Comparison of ENCODE assay signal across 8 cellular contexts in the genomic region with DNA sequence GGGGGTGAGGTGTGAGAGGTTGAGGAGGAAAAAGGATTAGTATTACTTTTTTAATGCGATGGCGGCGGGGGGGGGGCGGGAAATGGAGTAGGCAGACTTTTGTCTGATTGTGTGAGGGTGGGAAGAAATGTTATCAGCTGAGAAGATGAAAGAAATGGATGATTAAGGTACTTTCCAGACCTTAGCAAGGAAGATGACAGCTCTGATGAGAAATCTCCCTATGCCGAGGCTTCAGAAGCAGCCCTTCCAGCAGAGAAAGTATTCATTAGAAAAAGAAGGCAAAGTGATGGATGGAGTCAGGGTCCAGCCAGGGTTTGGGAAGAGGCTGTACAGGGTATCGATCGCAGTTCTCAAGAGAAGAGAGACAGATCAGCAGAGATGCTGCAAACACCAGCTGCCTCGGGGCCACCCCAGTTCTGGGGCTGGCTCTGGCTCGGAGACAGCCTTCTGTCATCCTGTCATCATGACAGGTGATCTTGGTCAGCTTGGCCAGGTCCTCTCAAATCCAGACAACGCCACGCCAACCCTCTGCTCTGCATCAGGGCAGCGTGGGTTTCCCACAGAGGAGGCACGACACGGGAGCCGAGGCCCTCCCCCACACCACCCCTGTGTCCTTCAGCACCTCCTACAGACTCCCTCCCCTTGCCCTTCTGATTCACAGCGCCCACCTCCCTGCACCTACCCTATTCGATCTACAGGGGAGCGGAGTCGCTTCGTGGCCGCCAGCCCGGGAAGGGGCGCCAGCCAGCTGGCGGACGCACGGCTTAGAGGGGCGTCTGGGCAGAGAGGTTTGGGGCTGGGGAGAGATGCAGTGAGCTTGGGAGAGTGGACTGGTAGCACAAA. TPM values are rescaled to one million over a fixed set of nuclear protein-coding genes. Genes with fewer than 3 reads are reported as not detected.
DNase-seq lines count a peak whose midpoint lies in the region; ATAC-seq and TF ChIP-seq lines count a peak whose summit lies in the region.

No MANE protein-coding gene starts in this region.

- H3K4me1 Mint-ChIP-seq in activated CD4-positive, alpha-beta T cell treated with anti-CD3 and anti-CD28 coated beads for 36 hours, result peaks cover 33% of the 10 kb centered on the region

- TF ChIP-seq CTCF in KMS-11 (conservative IDR thresholded peaks at IDR 0.05; ENCODE audit: low read depth, low read length), result no peak
- TF ChIP-seq CTCF in upper lobe of right lung (IDR thresholded peaks at IDR 0.05), result no peak

- peak overlapping the region; percentile 89 for H3K27ac Mint-ChIP-seq in activated CD4-positive, alpha-beta T cell treated with anti-CD3 and anti-CD28 coated beads for 36 hours

- no peaks in the 10 kb centered on the region for H4K20me1 ChIP-seq in KMS-11 (ENCODE audit: insufficient read depth)

- H3K9me3 Mint-ChIP-seq in activated CD4-positive, alpha-beta T cell treated with anti-CD3 and anti-CD28 coated beads for 36 hours (ENCODE audit: low read depth), result no peaks in the 10 kb centered on the region

- H3K9ac ChIP-seq in ES-I3 (ENCODE audit: low read depth, low read length) (peak overlapping the region; percentile 85; the same call in 1 of the 2 replicates), KMS-11 (no peak overlapping the region; the same call in 1 of the 2 replicates), endocrine pancreas (ENCODE audit: control insufficient read depth, insufficient read depth, low read length) (peak overlapping the region; percentile 65), muscle layer of colon (ENCODE audit: low read length) (peak overlapping the region; percentile 20)

- H3K4me1 ChIP-seq in ES-I3 (ENCODE audit: insufficient read depth, low read length) (peaks cover 3% of the 10 kb centered on the region; the same call in 1 of the 2 replicates), KMS-11 (ENCODE audit: low read depth, poor library complexity, severe bottlenecking) (peaks cover 22% of the 10 kb centered on the region), endocrine pancreas (ENCODE audit: control insufficient read depth, insufficient read depth, low read length) (no peaks in the 10 kb centered on the region), muscle layer of colon (ENCODE audit: insufficient read depth, low read length) (peaks cover 11% of the 10 kb centered on the region), upper lobe of right lung (peaks cover 4% of the 10 kb centered on the region)

- ATAC-seq in GM21619 (IDR thresholded peaks at IDR 0.05; ENCODE audit: unreplicated experiment) (peak; percentile 24), upper lobe of right lung (peak; percentile 12)
- peak; percentile 47 for ATAC-seq in activated CD4-positive, alpha-beta T cell treated with anti-CD3 and anti-CD28 coated beads for 36 hours

- H3K4me3 ChIP-seq in KMS-11 (IDR thresholded peaks at IDR 0.05; ENCODE audit: insufficient read depth, low read depth, low read length), result no peak overlapping the region
- peak overlapping the region; percentile 44 for H3K4me3 ChIP-seq in endocrine pancreas (ENCODE audit: control insufficient read depth, insufficient read depth, low read length)
- H3K4me3 ChIP-seq in muscle layer of colon (ENCODE audit: low read depth in 1 of 2, low read length in 2 of 2), result peak overlapping the region; percentile 38 to 84
- peak overlapping the region; percentile 58 for H3K4me3 ChIP-seq in upper lobe of right lung

- POLR2A ChIA-PET in activated CD4-positive, alpha-beta T cell treated with anti-CD3 and anti-CD28 coated beads for 36 hours (lab: Charles Lee), result interaction anchor here (0.7 to 1.7 kb wide), 5 partner anchors 10 to 200 kb away, joined by 3 to 8 read pairs (median 3); a partner anchor contains a TSS

- peaks cover 9% of the 10 kb centered on the region; the same call in 1 of the 2 replicates for H3K79me2 ChIP-seq in KMS-11 (ENCODE audit: insufficient read depth, low read depth)

- no peaks in the 10 kb centered on the region for H3K9me3 ChIP-seq in ES-I3 (ENCODE audit: control insufficient read depth, insufficient read depth, low read length)
- H3K9me3 ChIP-seq in endocrine pancreas (ENCODE audit: control insufficient read depth, low read length), result no peaks in the 10 kb centered on the region
- no peaks in the 10 kb centered on the region for H3K9me3 ChIP-seq in muscle layer of colon (ENCODE audit: low read length)
- no peaks in the 10 kb centered on the region for H3K9me3 ChIP-seq in upper lobe of right lung

- H3K4me2 ChIP-seq in KMS-11, result peak overlapping the region; percentile 100

- intact Hi-C loops in activated CD4-positive, alpha-beta T cell treated with anti-CD3 and anti-CD28 coated beads for 36 hours (cut with DNase I, micrococcal nuclease), result loop anchor here (1.0 to 5.0 kb wide), 12 partner anchors 11 to 856 kb away; a partner anchor contains a TSS
- intact Hi-C loops in upper lobe of right lung (cut with DNase I), result no loop called here

- peaks cover 2% of the 10 kb centered on the region for H3K27me3 Mint-ChIP-seq in activated CD4-positive, alpha-beta T cell treated with anti-CD3 and anti-CD28 coated beads for 36 hours

- no peaks in the 10 kb centered on the region for H3K36me3 ChIP-seq in ES-I3 (ENCODE audit: insufficient read depth, low read length)
- no peaks in the 10 kb centered on the region for H3K36me3 ChIP-seq in KMS-11 (ENCODE audit: insufficient read depth)
- no peaks in the 10 kb centered on the region for H3K36me3 ChIP-seq in endocrine pancreas (ENCODE audit: control insufficient read depth, insufficient read depth, low read length)
- peaks cover 5% of the 10 kb centered on the region for H3K36me3 ChIP-seq in muscle layer of colon (ENCODE audit: insufficient read depth, low read length)
- H3K36me3 ChIP-seq in upper lobe of right lung, result no peaks in the 10 kb centered on the region

- H3K27me3 ChIP-seq in KMS-11 (ENCODE audit: insufficient read depth, low read depth), result peaks cover 29% of the 10 kb centered on the region; the same call in 1 of the 2 replicates
- H3K27me3 ChIP-seq in endocrine pancreas (ENCODE audit: control insufficient read depth, insufficient read depth, low read length), result no peaks in the 10 kb centered on the region
- H3K27me3 ChIP-seq in muscle layer of colon (ENCODE audit: control insufficient read depth in 1 of 2, insufficient read depth in 2 of 2, low read length in 2 of 2), result no peaks in the 10 kb centered on the region
- H3K27me3 ChIP-seq in upper lobe of right lung, result no peaks in the 10 kb centered on the region

- H3K27ac ChIP-seq in KMS-11, result no peak overlapping the region
- peak overlapping the region; percentile 61 for H3K27ac ChIP-seq in muscle layer of colon (ENCODE audit: low read depth, low read length)
- peak overlapping the region; percentile 43 for H3K27ac ChIP-seq in upper lobe of right lung

- peaks cover 9% of the 10 kb centered on the region for H3K36me3 Mint-ChIP-seq in activated CD4-positive, alpha-beta T cell treated with anti-CD3 and anti-CD28 coated beads for 36 hours (ENCODE audit: low read depth)

- DNase-seq in activated CD4-positive, alpha-beta T cell treated with anti-CD3 and anti-CD28 coated beads for 36 hours, result peak; percentile 60
- DNase-seq in upper lobe of right lung (peak; percentile 70), dedifferentiated amniotic fluid mesenchymal stem cell (ENCODE audit: extremely low spot score) (no peak)

- H3K4me3 Mint-ChIP-seq in activated CD4-positive, alpha-beta T cell treated with anti-CD3 and anti-CD28 coated beads for 36 hours, result peak overlapping the region; percentile 88

- CTCF ChIA-PET in activated CD4-positive, alpha-beta T cell treated with anti-CD3 and anti-CD28 coated beads for 36 hours (lab: Charles Lee), result interaction anchor here (0.5 to 2.9 kb wide), 19 partner anchors 8 to 1299 kb away, joined by 3 to 26 read pairs (median 4); a partner anchor contains a TSS

- H2AFZ ChIP-seq in KMS-11 (ENCODE audit: low read depth), result peak overlapping the region; percentile 99

RNA-seq across cellular contexts. Expression of a gene that starts 0.7 kb away (rescaled TPM):
- 10 to 100 TPM; 11.7 to 13.0 TPM for total RNA-seq in activated CD4-positive, alpha-beta T cell treated with anti-CD3 and anti-CD28 coated beads for 36 hours
- 4.6 TPM for total RNA-seq in upper lobe of right lung

RNA-seq across cellular contexts. Expression of a gene that starts 10.9 kb away (rescaled TPM):
- total RNA-seq in activated CD4-positive, alpha-beta T cell treated with anti-CD3 and anti-CD28 coated beads for 36 hours, result 1 to 10 TPM; 7.1 to 8.7 TPM
- total RNA-seq in upper lobe of right lung, result 13.1 TPM

RNA-seq across cellular contexts. Expression of a gene that starts 16.7 kb away (rescaled TPM):
- total RNA-seq in activated CD4-positive, alpha-beta T cell treated with anti-CD3 and anti-CD28 coated beads for 36 hours, result under 1 TPM in 1 of 2 experiments, not detected in 1; 0.05 TPM
- 3.1 TPM for total RNA-seq in upper lobe of right lung

RNA-seq across cellular contexts. Expression of a gene that starts 26.5 kb away (rescaled TPM):
- total RNA-seq in activated CD4-positive, alpha-beta T cell treated with anti-CD3 and anti-CD28 coated beads for 36 hours, result 1 to 10 TPM; 1.8 to 2.0 TPM
- 13.3 TPM for total RNA-seq in upper lobe of right lung

RNA-seq across cellular contexts. Expression of a gene that starts 56.7 kb away (rescaled TPM):
- total RNA-seq in activated CD4-positive, alpha-beta T cell treated with anti-CD3 and anti-CD28 coated beads for 36 hours, result under 1 TPM in 1 of 2 experiments, not detected in 1; 0.34 TPM
- total RNA-seq in upper lobe of right lung, result not detected
